ENCODE assay signal across 8 cellular contexts in genomic region chr6:87840324-87840723, GRCh38.
"Had no signal": no experiment of that assay in that cellular context is flagged by ENCODE, and none has a peak within 500 bp of the region (broad histone marks: within the 10 kb centered on the region; RNA-seq: fewer than 3 reads in every experiment).

No MANE protein-coding gene starts in this region.

- DNase-seq: GDM1, GF-D8 had no signal

- H3K4me3 ChIP-seq: GM12878 had no signal

- ATAC-seq: GM12878 had no signal

- FAIRE-seq: G401.6, GM12878, GM12891, GM12892, GM18507, GM19239 had no signal
